Comparison of ENCODE assay signal across 10 cellular contexts in genomic region chr20:41139227-41140093, GRCh38. TPM values are rescaled to one million over a fixed set of nuclear protein-coding genes. Genes with fewer than 3 reads are reported as not detected.
A peak's percentile ranks its signal among the peaks of the same experiment; 100 is the strongest.
DNase-seq lines count a peak whose midpoint lies in the region; ATAC-seq, FAIRE-seq and TF ChIP-seq lines count a peak whose summit lies in the region.
"Had no signal": no experiment of that assay in that cellular context is flagged by ENCODE, and none has a peak within 500 bp of the region (broad histone marks: within the 10 kb centered on the region; RNA-seq: fewer than 3 reads in every experiment).

No MANE protein-coding gene starts in this region.

- no peaks in the 10 kb centered on the region for H3K9me3 Mint-ChIP-seq in CD8-positive, alpha-beta memory T cell
- H3K9me3 Mint-ChIP-seq: dendritic cell treated with granulocyte-macrophage colony-stimulating factor and Interleukin-4, amounts not matched to agents 40 ng/mL and 50 ng/mL, for 4 days had no signal

- peaks cover 0 to 13% (median 3%) of the 10 kb centered on the region in 3 donors for H3K36me3 Mint-ChIP-seq in CD8-positive, alpha-beta memory T cell

- no peak for DNase-seq in CD8-positive, alpha-beta memory T cell
- DNase-seq in endothelial cell of umbilical vein (ENCODE audit: low read depth, low spot score) (no peak), ovary (no peak), HPDE6-E6E7 (ENCODE audit: extremely low spot score) (no peak), NCI-H128 (lab: John Stamatoyannopoulos, UW; ENCODE audit: unreplicated experiment) (no peak)
- DNase-seq: NCI-H1105 treated with DMSO at 0.1 percent for 48 hours had no signal

- peaks cover 0 to 2% of the 10 kb centered on the region in 2 donors for H3K27me3 Mint-ChIP-seq in CD8-positive, alpha-beta memory T cell

- intact Hi-C loops in endothelial cell of umbilical vein (cut with micrococcal nuclease) (loop anchor here (5.0 to 10.0 kb wide), 2 partner anchors 478 to 555 kb away; partner anchors contain the start of gene CHD6), ovary (cut with DNase I) (no loop called here)

- no peaks in the 10 kb centered on the region for H3K27me3 ChIP-seq in CD8-positive, alpha-beta memory T cell (ENCODE audit: insufficient read depth, low read length, poor library complexity, severe bottlenecking)
- no peaks in the 10 kb centered on the region for H3K27me3 ChIP-seq in SU-DHL-6 (ENCODE audit: low read length)
- no peaks in the 10 kb centered on the region for H3K27me3 ChIP-seq in endothelial cell of umbilical vein (ENCODE audit: control insufficient read depth in 2 of 2, insufficient read depth in 2 of 2, low read length in 2 of 2)
- no peaks in the 10 kb centered on the region for H3K27me3 ChIP-seq in ovary

- H3K4me1 ChIP-seq in CD8-positive, alpha-beta memory T cell (ENCODE audit: insufficient read depth, low read length), result peaks cover 80% of the 10 kb centered on the region
- H3K4me1 ChIP-seq in endothelial cell of umbilical vein (ENCODE audit: control insufficient read depth, extremely low read depth, insufficient read depth, low read length), result peaks cover 54% of the 10 kb centered on the region
- peaks cover 34% of the 10 kb centered on the region for H3K4me1 ChIP-seq in ovary (ENCODE audit: insufficient read depth)

- ATAC-seq in GM19395 (IDR thresholded peaks at IDR 0.05; ENCODE audit: unreplicated experiment) (no peak), HG02938 (IDR thresholded peaks at IDR 0.05; ENCODE audit: unreplicated experiment) (no peak)

- 41 to 53% (median 43%) methylated on average over 5 of the region's 5 CpGs for WGBS in ovary, 3 donors

- FAIRE-seq in endothelial cell of umbilical vein (lab: Jason Lieb, UNC), result no peak

- peak overlapping the region; percentile 92 to 99 (median 95) for H3K27ac Mint-ChIP-seq in CD8-positive, alpha-beta memory T cell
- H3K27ac Mint-ChIP-seq: dendritic cell treated with granulocyte-macrophage colony-stimulating factor and Interleukin-4, amounts not matched to agents 40 ng/mL and 50 ng/mL, for 4 days had no signal

- peaks cover 78 to 82% (median 80%) of the 10 kb centered on the region in 3 donors for H3K4me1 Mint-ChIP-seq in CD8-positive, alpha-beta memory T cell

- H3K36me3 ChIP-seq in CD8-positive, alpha-beta memory T cell (ENCODE audit: insufficient read depth, low read length), result no peaks in the 10 kb centered on the region
- H3K36me3 ChIP-seq in SU-DHL-6 (ENCODE audit: low read length), result no peaks in the 10 kb centered on the region
- peaks cover 0 to 2% of the 10 kb centered on the region in 2 experiments for H3K36me3 ChIP-seq in endothelial cell of umbilical vein (ENCODE audit: control insufficient read depth in 2 of 2, extremely low read depth in 1 of 2, insufficient read depth in 2 of 2, low read length in 2 of 2)
- H3K36me3 ChIP-seq in ovary, result no peaks in the 10 kb centered on the region

- TF ChIP-seq POLR2A in endothelial cell of umbilical vein (IDR thresholded peaks at IDR 0.05; ENCODE audit: low read depth, low read length), result no peak
- no peak for TF ChIP-seq POLR2A in ovary (IDR thresholded peaks at IDR 0.05)

- H3F3A ChIP-seq in SU-DHL-6 (ENCODE audit: insufficient read depth), result 0 out of 2 replicates have a peak, but pooled peaks cover 5% of the 10 kb centered on the region

- H3K9ac ChIP-seq in SU-DHL-6 (ENCODE audit: low read length), result no peak overlapping the region
- peak overlapping the region; percentile 86 for H3K9ac ChIP-seq in endothelial cell of umbilical vein (replicated peaks; ENCODE audit: extremely low read depth, insufficient read depth, low read length)

- H3K4me3 ChIP-seq in CD8-positive, alpha-beta memory T cell (ENCODE audit: low read length), result peak overlapping the region; percentile 85
- H3K4me3 ChIP-seq in SU-DHL-6 (ENCODE audit: insufficient read depth, low read length, poor library complexity, severe bottlenecking), result no peak overlapping the region
- H3K4me3 ChIP-seq in endothelial cell of umbilical vein (replicated peaks in 1 of 3; ENCODE audit: insufficient read depth in 1 of 3, low read depth in 1 of 3, low read length in 3 of 3), result peak overlapping the region; percentile 30 to 70 (median 68)
- H3K4me3 ChIP-seq in ovary, result peak overlapping the region; percentile 86

- H3K9me3 ChIP-seq in CD8-positive, alpha-beta memory T cell (ENCODE audit: low read length), result no peaks in the 10 kb centered on the region
- H3K9me3 ChIP-seq in SU-DHL-6 (ENCODE audit: insufficient read depth, low read length) (no peaks in the 10 kb centered on the region), endothelial cell of umbilical vein (replicated peaks; ENCODE audit: control insufficient read depth, insufficient read depth, low read length) (no peaks in the 10 kb centered on the region), ovary (no peaks in the 10 kb centered on the region)

- no peak for TF ChIP-seq CTCF in SU-DHL-6 (IDR thresholded peaks at IDR 0.05; ENCODE audit: insufficient read depth, low read length, poor library complexity, severe bottlenecking)
- no peak for TF ChIP-seq CTCF in endothelial cell of umbilical vein (IDR thresholded peaks at IDR 0.05; ENCODE audit: extremely low read depth in 1 of 2, insufficient read depth in 1 of 2, low read depth in 1 of 2, low read length in 2 of 2)
- no peak for TF ChIP-seq CTCF in ovary (IDR thresholded peaks at IDR 0.05)

- peak overlapping the region; percentile 75 for H3K4me2 ChIP-seq in SU-DHL-6 (ENCODE audit: low read depth, low read length, poor library complexity, severe bottlenecking)
- H3K4me2 ChIP-seq in endothelial cell of umbilical vein (ENCODE audit: insufficient read depth, low read length), result peak overlapping the region; percentile 70

- H2AFZ ChIP-seq in SU-DHL-6 (ENCODE audit: low read depth, low read length, severe bottlenecking) (no peak overlapping the region), endothelial cell of umbilical vein (ENCODE audit: low read depth, low read length) (no peak overlapping the region)

- no peaks in the 10 kb centered on the region for H3K9me2 ChIP-seq in SU-DHL-6 (replicated peaks; ENCODE audit: insufficient read depth, low read length)

- peak overlapping the region; percentile 89 to 98 (median 94) for H3K4me3 Mint-ChIP-seq in CD8-positive, alpha-beta memory T cell
- H3K4me3 Mint-ChIP-seq: dendritic cell treated with granulocyte-macrophage colony-stimulating factor and Interleukin-4, amounts not matched to agents 40 ng/mL and 50 ng/mL, for 4 days had no signal

- H3K79me2 ChIP-seq in SU-DHL-6 (ENCODE audit: insufficient read depth, low read length) (peaks cover 60% of the 10 kb centered on the region), endothelial cell of umbilical vein (ENCODE audit: control insufficient read depth, insufficient read depth, low read length) (peaks cover 69% of the 10 kb centered on the region)

- H4K20me1 ChIP-seq in SU-DHL-6 (ENCODE audit: low read depth, low read length) (no peaks in the 10 kb centered on the region; the same call in 1 of the 2 replicates), endothelial cell of umbilical vein (replicated peaks; ENCODE audit: control insufficient read depth, extremely low read depth, insufficient read depth, low read length) (no peaks in the 10 kb centered on the region)

- no peaks in the 10 kb centered on the region for H3K9me1 ChIP-seq in endothelial cell of umbilical vein (replicated peaks; ENCODE audit: control insufficient read depth, extremely low read depth, insufficient read depth, low read length)

- dilution Hi-C loops in endothelial cell of umbilical vein (cut with MboI; ENCODE audit: extremely low pct_ligation_motif_present, low sequenced_read_pairs), result no loop called here

- BruUV-seq in endothelial cell of umbilical vein (replicated peaks; lab: Mats Ljungman, UMichigan), result no TSS peak

- CTCF ChIA-PET in CD8-positive, alpha-beta memory T cell (lab: Charles Lee), result interaction anchor here (0.7 to 7.5 kb wide), 7 partner anchors 17 to 200 kb away, joined by 3 to 193 read pairs (median 7); no protein-coding TSS in a partner anchor
- CTCF ChIA-PET in endothelial cell of umbilical vein (lab: Charles Lee), result interaction anchor here (1.1 to 5.9 kb wide), 8 partner anchors 6 to 204 kb away, joined by 3 to 55 read pairs (median 9); partner anchors contain the start of gene LPIN3

- POLR2A ChIA-PET in CD8-positive, alpha-beta memory T cell (lab: Charles Lee), result interaction anchor here (1.2 to 4.1 kb wide), 2 partner anchors 17 to 34 kb away, joined by 5 to 69 read pairs; no protein-coding TSS in a partner anchor
- POLR2A ChIA-PET in endothelial cell of umbilical vein (lab: Charles Lee), result interaction anchor here (1.3 kb wide), 1 partner anchor 11 kb away, joined by 8 read pairs; no protein-coding TSS in a partner anchor

- TF ChIP-seq EP300 in ovary (IDR thresholded peaks at IDR 0.05), result no peak

- H3K27ac ChIP-seq in CD8-positive, alpha-beta memory T cell (ENCODE audit: low read depth, low read length), result peak overlapping the region; percentile 4
- H3K27ac ChIP-seq in SU-DHL-6 (ENCODE audit: low read depth, low read length) (no peak overlapping the region), endothelial cell of umbilical vein (ENCODE audit: insufficient read depth, low read depth, low read length) (peak overlapping the region; percentile 81), ovary (peak overlapping the region in 1 of 2 donors; percentile 86)

TF ChIP-seq in endothelial cell of umbilical vein, 7 proteins besides CTCF, POLR2A, EP300 and RAD21 (continues in another document):
- no peak for TF ChIP-seq MYC (IDR thresholded peaks at IDR 0.05; ENCODE audit: low read depth, low read length)
- TF ChIP-seq GATA2 (IDR thresholded peaks at IDR 0.05; ENCODE audit: insufficient read depth, insufficient read length, low read depth, low read length), result no peak
- TF ChIP-seq MAX (IDR thresholded peaks at IDR 0.05; ENCODE audit: insufficient read depth, insufficient read length), result no peak
- no peak for TF ChIP-seq FOS (IDR thresholded peaks at IDR 0.05; ENCODE audit: borderline replicate concordance, insufficient read depth, low read length)
- TF ChIP-seq JUN (IDR thresholded peaks at IDR 0.05; ENCODE audit: borderline replicate concordance, insufficient read depth, insufficient read length, low read depth), result no peak

RNA-seq across cellular contexts. Expression of gene PLCG1, which starts 2.1 kb away (rescaled TPM):
- 100 to 1,000 TPM; 104 to 108 TPM for total RNA-seq in CD8-positive, alpha-beta memory T cell
- 73.5 TPM for polyA plus RNA-seq in CD8-positive, alpha-beta memory T cell
- total RNA-seq in endothelial cell of umbilical vein (219 and 224 TPM in 2 replicates), ovary (100 to 1,000 TPM in 5 of 7 donors, 10 to 100 TPM in 2; 63.0 to 158 (median 104) TPM)
- polyA plus RNA-seq in endothelial cell of umbilical vein (151 and 164 TPM in 2 replicates), ovary (10 to 100 TPM; 56.1 to 77.2 TPM)
- 93.8 and 102 TPM in 2 replicates for polyA plus RNA-seq in endothelial cell of umbilical vein (2011; cell fraction: cytosol; rRNA removed)
- 1,047 and 1,209 TPM in 2 replicates for polyA plus RNA-seq in endothelial cell of umbilical vein (2011; cell fraction: nucleus; rRNA removed)
- polyA plus RNA-seq in endothelial cell of umbilical vein (2012), result 117 and 145 TPM in 2 replicates
- polyA minus RNA-seq in endothelial cell of umbilical vein, result 318 and 338 TPM in 2 replicates
- 39.2 TPM for polyA minus RNA-seq in endothelial cell of umbilical vein (2011; cell fraction: cytosol; rRNA and poly(A)+ RNA removed)
- 317 and 330 TPM in 2 replicates for polyA minus RNA-seq in endothelial cell of umbilical vein (2011; cell fraction: nucleus; rRNA and poly(A)+ RNA removed)
